ENCODE assay signal across 14 cellular contexts in the genomic region with DNA sequence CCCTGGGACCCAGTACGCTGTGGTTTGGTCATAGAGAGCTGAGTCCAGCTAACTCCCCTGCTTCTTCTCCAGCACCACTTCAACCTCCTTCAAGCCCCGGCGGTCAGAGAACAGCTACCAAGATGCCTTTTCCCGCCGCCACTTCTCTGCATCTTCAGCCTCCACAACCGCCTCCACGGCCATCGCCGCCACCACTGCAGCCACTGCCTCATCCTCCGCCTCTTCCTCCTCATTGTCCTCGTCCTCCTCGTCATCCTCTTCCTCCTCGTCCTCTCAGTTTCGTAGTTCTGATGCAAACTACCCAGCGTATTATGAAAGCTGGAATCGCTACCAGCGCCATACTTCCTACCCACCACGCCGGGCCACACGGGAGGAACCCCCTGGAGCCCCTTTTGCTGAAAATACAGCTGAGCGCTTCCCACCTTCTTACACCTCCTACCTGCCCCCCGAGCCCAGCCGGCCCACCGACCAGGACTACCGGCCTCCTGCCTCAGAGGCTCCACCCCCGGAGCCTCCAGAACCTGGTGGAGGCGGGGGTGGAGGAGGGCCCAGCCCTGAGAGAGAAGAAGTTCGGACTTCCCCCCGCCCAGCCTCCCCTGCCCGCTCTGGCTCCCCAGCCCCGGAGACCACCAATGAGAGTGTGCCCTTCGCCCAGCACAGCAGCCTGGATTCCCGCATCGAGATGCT. TPM values are rescaled to one million over a fixed set of nuclear protein-coding genes. Genes with fewer than 3 reads are reported as not detected.
DNase-seq lines count a peak whose midpoint lies in the region; ATAC-seq and TF ChIP-seq lines count a peak whose summit lies in the region.
"Had no signal": no experiment of that assay in that cellular context is flagged by ENCODE, and none has a peak within 500 bp of the region (broad histone marks: within the 10 kb centered on the region; RNA-seq: fewer than 3 reads in every experiment).

No MANE protein-coding gene starts in this region.

- in situ Hi-C loops in mammary epithelial cell (cut with MboI; ENCODE audit: low sequenced_read_pairs in 2 of 2): no loop called here

- no peak overlapping the region for H3K4me2 ChIP-seq in mammary epithelial cell (ENCODE audit: insufficient read depth, low read depth, low read length)

- no peak overlapping the region for H3K27ac ChIP-seq in mammary epithelial cell (ENCODE audit: insufficient read depth, low read depth, low read length)
- H3K27ac ChIP-seq in breast epithelium: no peak overlapping the region

- CTCF ChIA-PET in mammary epithelial cell (lab: Charles Lee; ENCODE audit: low non-redundant PET): no interaction called here

- no peaks in the 10 kb centered on the region for H3K9me3 ChIP-seq in mammary epithelial cell (replicated peaks; ENCODE audit: insufficient read depth, low read length)
- H3K9me3 ChIP-seq in breast epithelium: no peaks in the 10 kb centered on the region
- H3K9me3 ChIP-seq: Caco-2 had no signal

- TF ChIP-seq CTCF in mammary epithelial cell (conservative IDR thresholded peaks at IDR 0.05 in 1 of 2, IDR thresholded peaks at IDR 0.05 in 1 of 2; ENCODE audit: extremely low read depth in 1 of 2, insufficient read depth in 1 of 2, low read depth in 1 of 2, low read length in 2 of 2): no peak
- TF ChIP-seq CTCF in breast epithelium (IDR thresholded peaks at IDR 0.05): no peak

- H3K27me3 Mint-ChIP-seq in effector memory CD8-positive, alpha-beta T cell: no peaks in the 10 kb centered on the region
- no peaks in the 10 kb centered on the region for H3K27me3 Mint-ChIP-seq in stimulated activated naive B cell treated with anti-CD40 and anti-IgM and Interleukin-4, amounts not matched to agents 10 μg/mL and 1 μg/mL and 100 μg/mL, for 72 hours

- H3K4me1 ChIP-seq in mammary epithelial cell (ENCODE audit: insufficient read depth, low read length): no peaks in the 10 kb centered on the region
- no peaks in the 10 kb centered on the region for H3K4me1 ChIP-seq in breast epithelium
- H3K4me1 ChIP-seq: Caco-2 had no signal

- dilution Hi-C loops in mammary epithelial cell (cut with HindIII; ENCODE audit: low sequenced_read_pairs): loop anchor here (5.0 to 10.0 kb wide), 4 partner anchors 38 to 490 kb away; a partner anchor contains a TSS

- peaks cover 15% of the 10 kb centered on the region for H3K79me2 ChIP-seq in mammary epithelial cell (ENCODE audit: insufficient read depth, low read length)

- DNase-seq in mammary epithelial cell: no peak
- DNase-seq in breast epithelium (ENCODE audit: low spot score in 2 of 2): no peak
- no peak for DNase-seq in effector memory CD8-positive, alpha-beta T cell
- no peak for DNase-seq in stimulated activated naive B cell treated with anti-CD40 and anti-IgM and Interleukin-4, amounts not matched to agents 10 μg/mL and 1 μg/mL and 100 μg/mL, for 72 hours
- no peak for DNase-seq in activated CD8-positive, alpha-beta memory T cell treated with anti-CD3 and anti-CD28 coated beads, Interleukin-2, amount 50 U/mL, for 4 hours
- DNase-seq: C1 segment of cervical spinal cord; Caco-2; DMS53; NCI-H1048; NCI-H345; NCI-H526 treated with DMSO at 0.1 percent for 48 hours; NK-92 treated with Interleukin-12 subunit alpha and Interleukin-12 subunit beta, amount 100 ng/mL, for 24 hours; PC-3 had no signal

- no peak overlapping the region for H3K9ac ChIP-seq in mammary epithelial cell (ENCODE audit: insufficient read depth, low read length)

- H4K20me1 ChIP-seq in mammary epithelial cell (ENCODE audit: insufficient read depth, low read length): no peaks in the 10 kb centered on the region

- H3K36me3 Mint-ChIP-seq in effector memory CD8-positive, alpha-beta T cell (ENCODE audit: insufficient read depth): peaks cover 88% of the 10 kb centered on the region
- peaks cover 74% of the 10 kb centered on the region in 2 donors for H3K36me3 Mint-ChIP-seq in stimulated activated naive B cell treated with anti-CD40 and anti-IgM and Interleukin-4, amounts not matched to agents 10 μg/mL and 1 μg/mL and 100 μg/mL, for 72 hours

- no peak overlapping the region for H3K4me3 ChIP-seq in mammary epithelial cell (replicated peaks in 1 of 3; ENCODE audit: insufficient read depth in 1 of 3, low read depth in 2 of 3, low read length in 3 of 3)
- H3K4me3 ChIP-seq in breast epithelium: no peak overlapping the region

- WGBS in mammary epithelial cell (ENCODE audit: low coverage, missing lambda C conversion rate): 93% methylated on average over 15 of the region's 34 CpGs

- intact Hi-C loops in mammary epithelial cell (cut with micrococcal nuclease) (no loop called here), breast epithelium (cut with DNase I; ENCODE audit: low total_unique reads) (no loop called here)

- H3K36me3 ChIP-seq in mammary epithelial cell (ENCODE audit: insufficient read depth, low read length): peaks cover 20% of the 10 kb centered on the region
- peaks cover 27% of the 10 kb centered on the region for H3K36me3 ChIP-seq in breast epithelium

- H2AFZ ChIP-seq in mammary epithelial cell (ENCODE audit: low read depth, low read length): no peak overlapping the region

- peaks cover 15 to 20% of the 10 kb centered on the region in 2 donors for H3K4me1 Mint-ChIP-seq in effector memory CD8-positive, alpha-beta T cell (ENCODE audit: low read depth in 2 of 2)
- peaks cover 16 to 21% of the 10 kb centered on the region in 2 donors for H3K4me1 Mint-ChIP-seq in stimulated activated naive B cell treated with anti-CD40 and anti-IgM and Interleukin-4, amounts not matched to agents 10 μg/mL and 1 μg/mL and 100 μg/mL, for 72 hours

- no peak for TF ChIP-seq POLR2A in breast epithelium (IDR thresholded peaks at IDR 0.05)

- no peaks in the 10 kb centered on the region for H3K9me3 Mint-ChIP-seq in effector memory CD8-positive, alpha-beta T cell
- no peaks in the 10 kb centered on the region for H3K9me3 Mint-ChIP-seq in stimulated activated naive B cell treated with anti-CD40 and anti-IgM and Interleukin-4, amounts not matched to agents 10 μg/mL and 1 μg/mL and 100 μg/mL, for 72 hours

- H3K27me3 ChIP-seq in mammary epithelial cell (ENCODE audit: insufficient read depth, low read length) (no peaks in the 10 kb centered on the region), breast epithelium (no peaks in the 10 kb centered on the region)

- peak overlapping the region; percentile 54 to 88 for H3K27ac Mint-ChIP-seq in effector memory CD8-positive, alpha-beta T cell
- peak overlapping the region; percentile 51 for H3K27ac Mint-ChIP-seq in stimulated activated naive B cell treated with anti-CD40 and anti-IgM and Interleukin-4, amounts not matched to agents 10 μg/mL and 1 μg/mL and 100 μg/mL, for 72 hours

- no peak overlapping the region for H3K4me3 Mint-ChIP-seq in effector memory CD8-positive, alpha-beta T cell
- H3K4me3 Mint-ChIP-seq in stimulated activated naive B cell treated with anti-CD40 and anti-IgM and Interleukin-4, amounts not matched to agents 10 μg/mL and 1 μg/mL and 100 μg/mL, for 72 hours: no peak overlapping the region

- no peak for ATAC-seq in effector memory CD8-positive, alpha-beta T cell (replicated peaks)
- ATAC-seq in stimulated activated naive B cell treated with anti-CD40 and anti-IgM and Interleukin-4, amounts not matched to agents 10 μg/mL and 1 μg/mL and 100 μg/mL, for 72 hours (replicated peaks): no peak
- ATAC-seq in HG02970 (IDR thresholded peaks at IDR 0.05; ENCODE audit: low FRiP score, unreplicated experiment): no peak
- ATAC-seq: PC-3 had no signal

- TSS peak; percentile 3 for BruUV-seq in mammary epithelial cell (replicated peaks; lab: Mats Ljungman, UMichigan)

RNA-seq across cellular contexts. Expression of a gene that starts 7.1 kb away (rescaled TPM):
- total RNA-seq in mammary epithelial cell (10 to 100 TPM in 1 of 2 donors, 1 to 10 TPM in 1; 8.5 to 14.8 TPM), breast epithelium (1 to 10 TPM; 4.8 to 5.6 (median 5.1) TPM)
- 2.6 TPM for polyA plus RNA-seq in mammary epithelial cell
- 10.4 TPM for polyA minus RNA-seq in mammary epithelial cell

RNA-seq across cellular contexts. Expression of a gene that starts 15.8 kb away (rescaled TPM):
- total RNA-seq in mammary epithelial cell (10 to 100 TPM; 31.7 to 37.2 TPM), breast epithelium (10 to 100 TPM; 20.0 to 40.5 (median 25.9) TPM)
- polyA plus RNA-seq in mammary epithelial cell: 31.2 TPM
- polyA minus RNA-seq in mammary epithelial cell: 29.5 TPM

RNA-seq across cellular contexts. Expression of a gene that starts 20.3 kb away (rescaled TPM):
- total RNA-seq in mammary epithelial cell: 1 to 10 TPM; 3.8 to 3.9 TPM
- polyA plus RNA-seq in mammary epithelial cell: 3.3 TPM
- 1.1 TPM for polyA minus RNA-seq in mammary epithelial cell
- total RNA-seq in breast epithelium: 10 to 100 TPM; 12.1 to 27.8 (median 26.9) TPM

RNA-seq across cellular contexts. Expression of a gene that starts 41.3 kb away (rescaled TPM):
- total RNA-seq in mammary epithelial cell (10 to 100 TPM; 18.5 to 24.9 TPM), breast epithelium (10 to 100 TPM in 1 of 3 donors, 1 to 10 TPM in 2; 4.5 to 12.7 (median 9.2) TPM)
- polyA plus RNA-seq in mammary epithelial cell: 8.4 TPM
- polyA minus RNA-seq in mammary epithelial cell: 28.9 TPM

RNA-seq across cellular contexts. Expression of a gene that starts 45.8 kb away (rescaled TPM):
- total RNA-seq in mammary epithelial cell: 1 to 10 TPM in 1 of 2 donors, under 1 TPM in 1; 0.33 to 1.1 TPM
- 0.80 TPM for polyA plus RNA-seq in mammary epithelial cell
- 0.16 TPM for polyA minus RNA-seq in mammary epithelial cell
- 1 to 10 TPM; 1.6 to 2.6 (median 2.6) TPM for total RNA-seq in breast epithelium
